Comparison of ENCODE assay signal across 8 cellular contexts in genomic region chr6:43687437-43688347, GRCh38. TPM values are rescaled to one million over a fixed set of nuclear protein-coding genes. Genes with fewer than 3 reads are reported as not detected.
DNase-seq lines count a peak whose midpoint lies in the region; ATAC-seq and TF ChIP-seq lines count a peak whose summit lies in the region.

TSS of gene MRPS18A (minus strand) at chr6:43687791. CDS start at chr6:43687779, 12 bp downstream.

- H3K4me3 ChIP-seq in HAP-1: peak within 1 kb of the TSS; percentile 70
- H3K4me3 ChIP-seq in MM.1S (ENCODE audit: low read length): peak within 1 kb of the TSS; percentile 94
- H3K4me3 ChIP-seq in thoracic aorta: peak within 1 kb of the TSS; percentile 90

- peak within 1 kb of the TSS; percentile 79 for H2AFZ ChIP-seq in MM.1S (ENCODE audit: low read length)

- H3K4me1 Mint-ChIP-seq in activated naive CD4-positive, alpha-beta T cell treated with anti-CD3 and anti-CD28 coated beads, Interleukin-2, amount 50 U/mL, for 24 hours: peaks cover 48% of the 10 kb centered on the region
- H3K4me1 Mint-ChIP-seq in osteocyte (ENCODE audit: unreplicated experiment): peaks cover 25% of the 10 kb centered on the region

- H3K4me2 ChIP-seq in MM.1S (ENCODE audit: low read depth, low read length): peak within 1 kb of the TSS; percentile 97

- DNase-seq in GM03348 (ENCODE audit: low spot score): peak; percentile 93
- peak; percentile 77 to 86 for DNase-seq in HAP-1 (ENCODE audit: low spot score in 2 of 2)
- peak; percentile 82 for DNase-seq in MM.1S
- peak; percentile 60 for DNase-seq in SKM-1 (lab: John Stamatoyannopoulos, UW; ENCODE audit: unreplicated experiment)
- peak; percentile 79 for DNase-seq in glomerular visceral epithelial cell (ENCODE audit: extremely low spot score)
- DNase-seq in osteocyte (ENCODE audit: extremely low spot score, unreplicated experiment): peak; percentile 89
- DNase-seq in thoracic aorta (ENCODE audit: low spot score): peak; percentile 52

- H4K20me1 ChIP-seq in MM.1S (ENCODE audit: insufficient read depth, low read length): 0 out of 2 replicates have a peak, but pooled peaks cover 6% of the 10 kb centered on the region

- peaks cover 12% of the 10 kb centered on the region; the same call in 1 of the 2 replicates for H3F3A ChIP-seq in MM.1S (ENCODE audit: insufficient read depth, low read length)

- H3K36me3 ChIP-seq in HAP-1 (replicated peaks): no peaks in the 10 kb centered on the region
- no peaks in the 10 kb centered on the region for H3K36me3 ChIP-seq in MM.1S (replicated peaks; ENCODE audit: insufficient read depth, low read length)
- H3K36me3 ChIP-seq in thoracic aorta: no peaks in the 10 kb centered on the region

- peak within 1 kb of the TSS; percentile 83 for H3K9ac ChIP-seq in MM.1S (ENCODE audit: low read length)

- no peaks in the 10 kb centered on the region for H3K9me3 Mint-ChIP-seq in activated naive CD4-positive, alpha-beta T cell treated with anti-CD3 and anti-CD28 coated beads, Interleukin-2, amount 50 U/mL, for 24 hours
- no peaks in the 10 kb centered on the region for H3K9me3 Mint-ChIP-seq in osteocyte (ENCODE audit: unreplicated experiment)

- H3K27me3 Mint-ChIP-seq in activated naive CD4-positive, alpha-beta T cell treated with anti-CD3 and anti-CD28 coated beads, Interleukin-2, amount 50 U/mL, for 24 hours: no peaks in the 10 kb centered on the region
- no peaks in the 10 kb centered on the region for H3K27me3 Mint-ChIP-seq in osteocyte (ENCODE audit: unreplicated experiment)

- H3K4me3 Mint-ChIP-seq in activated naive CD4-positive, alpha-beta T cell treated with anti-CD3 and anti-CD28 coated beads, Interleukin-2, amount 50 U/mL, for 24 hours: peak within 1 kb of the TSS; percentile 96
- peak within 1 kb of the TSS; percentile 94 for H3K4me3 Mint-ChIP-seq in osteocyte (ENCODE audit: unreplicated experiment)

- H3K9me3 ChIP-seq in HAP-1: no peaks in the 10 kb centered on the region; the same call in 1 of the 2 replicates
- no peaks in the 10 kb centered on the region for H3K9me3 ChIP-seq in MM.1S (replicated peaks; ENCODE audit: insufficient read depth, low read length)
- no peaks in the 10 kb centered on the region for H3K9me3 ChIP-seq in thoracic aorta

- H3K9me2 ChIP-seq in MM.1S (replicated peaks; ENCODE audit: insufficient read depth, low read length): no peaks in the 10 kb centered on the region

- peak within 1 kb of the TSS; percentile 82 for H3K27ac Mint-ChIP-seq in activated naive CD4-positive, alpha-beta T cell treated with anti-CD3 and anti-CD28 coated beads, Interleukin-2, amount 50 U/mL, for 24 hours
- H3K27ac Mint-ChIP-seq in osteocyte (ENCODE audit: unreplicated experiment): peak within 1 kb of the TSS; percentile 96

- H3K36me3 Mint-ChIP-seq in activated naive CD4-positive, alpha-beta T cell treated with anti-CD3 and anti-CD28 coated beads, Interleukin-2, amount 50 U/mL, for 24 hours: no peaks in the 10 kb centered on the region
- H3K36me3 Mint-ChIP-seq in osteocyte (ENCODE audit: unreplicated experiment): peaks cover 2% of the 10 kb centered on the region

- H3K79me2 ChIP-seq in MM.1S (ENCODE audit: low read length): peaks cover 55% of the 10 kb centered on the region

- in situ Hi-C loops in HAP-1 (cut with MboI; ENCODE audit: low sequenced_read_pairs): no loop called here

- peaks cover 14% of the 10 kb centered on the region for H3K4me1 ChIP-seq in HAP-1
- peaks cover 35% of the 10 kb centered on the region for H3K4me1 ChIP-seq in MM.1S (ENCODE audit: low read length)
- H3K4me1 ChIP-seq in thoracic aorta (ENCODE audit: control insufficient read depth in 1 of 2, low read depth in 2 of 2): peaks cover 9 to 16% of the 10 kb centered on the region in 2 donors

- TF ChIP-seq CTCF in MM.1S (IDR thresholded peaks at IDR 0.05; ENCODE audit: low read length) (no peak), osteocyte (IDR thresholded peaks at IDR 0.05) (no peak), thoracic aorta (IDR thresholded peaks at IDR 0.05) (no peak)

- H3K27me3 ChIP-seq in HAP-1 (ENCODE audit: low read depth) (no peaks in the 10 kb centered on the region), MM.1S (replicated peaks; ENCODE audit: insufficient read depth, low read length) (no peaks in the 10 kb centered on the region), thoracic aorta (replicated peaks; ENCODE audit: insufficient read depth) (no peaks in the 10 kb centered on the region)

- H3K27ac ChIP-seq in MM.1S (ENCODE audit: low read length) (peak within 1 kb of the TSS; percentile 40; the same call in 1 of the 2 replicates), thoracic aorta (peak within 1 kb of the TSS; percentile 53 to 66)

- ATAC-seq in thoracic aorta (ENCODE audit: insufficient number of reproducible peaks, low FRiP score, low read depth): peak; percentile 69

RNA-seq across cellular contexts. Expression of gene MRPS18A, which starts in this region (rescaled TPM):
- total RNA-seq in osteocyte (35.3 and 37.3 TPM in 2 replicates), thoracic aorta (10 to 100 TPM; 21.2 to 39.4 TPM)

Comparison
In these comparisons a context has a peak if more than half of its experiments do, and no peak if none do; other contexts are left out.
1. Peak in every context shown above with its lines: DNase-seq, ATAC-seq, H3K4me3 ChIP-seq and H3K27ac ChIP-seq.